Comparison of ENCODE assay signal across 11 cellular contexts in the genomic region with DNA sequence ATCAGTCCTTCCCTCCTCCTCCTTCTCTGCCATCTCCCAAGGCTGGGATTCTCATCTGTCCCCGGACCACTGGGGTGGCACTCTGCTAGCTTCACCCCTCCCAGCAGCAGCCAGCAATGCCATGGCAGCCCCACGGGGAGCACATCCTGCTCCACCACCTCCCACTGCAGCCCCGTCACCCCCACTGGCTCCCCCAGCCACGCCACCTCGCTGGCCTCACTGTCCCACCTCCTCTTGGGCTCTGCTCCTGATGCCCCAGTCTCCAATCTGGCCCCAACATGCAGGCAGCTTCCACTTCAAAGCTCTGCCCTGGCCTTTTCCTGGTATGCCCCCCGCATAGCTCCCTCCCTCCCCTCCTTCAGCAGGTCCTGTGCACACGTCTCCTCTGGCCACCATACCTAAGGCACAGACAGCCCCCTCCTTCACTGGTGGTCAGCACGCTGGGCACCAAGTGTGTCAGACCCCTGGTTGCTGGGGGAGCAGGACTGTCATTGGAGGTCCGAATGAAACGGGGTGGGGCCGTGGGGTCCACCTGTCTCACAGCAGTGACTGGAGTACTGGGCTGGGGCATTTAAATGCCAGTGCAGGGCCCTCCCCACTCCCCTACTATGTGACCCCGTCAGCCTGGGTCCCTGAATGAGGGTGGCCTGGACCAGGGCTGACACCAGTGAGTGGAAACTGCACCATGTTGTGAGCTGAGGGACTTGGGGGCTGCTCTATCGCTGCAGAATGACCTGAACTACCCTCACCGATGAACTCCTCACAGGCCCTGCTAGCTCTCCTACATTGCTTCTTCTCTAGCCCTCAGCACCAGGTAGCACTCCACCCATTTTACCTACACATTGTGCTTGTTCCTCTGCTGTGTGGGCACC. TPM values are rescaled to one million over a fixed set of nuclear protein-coding genes. Genes with fewer than 3 reads are reported as not detected.
DNase-seq lines count a peak whose midpoint lies in the region; ATAC-seq and TF ChIP-seq lines count a peak whose summit lies in the region.
"Had no signal": no experiment of that assay in that cellular context is flagged by ENCODE, and none has a peak within 500 bp of the region (broad histone marks: within the 10 kb centered on the region; RNA-seq: fewer than 3 reads in every experiment).

No MANE protein-coding gene starts in this region.

- no peak for TF ChIP-seq RAD21 in SK-N-SH (IDR thresholded peaks at IDR 0.05; ENCODE audit: low read length)

- H3K36me3 Mint-ChIP-seq in activated T-helper 17 cell treated with anti-CD3 and anti-CD28 coated beads, Interleukin-2, amount 50 U/mL, for 72 hours (ENCODE audit: low read depth), result no peaks in the 10 kb centered on the region

- CTCF ChIA-PET in SK-N-SH (lab: Yijun Ruan, JAX), result no interaction called here
- CTCF ChIA-PET in GM10248 (lab: Yijun Ruan, JAX), result no interaction called here

- no peaks in the 10 kb centered on the region for H3K9me2 ChIP-seq in SK-N-SH

- peaks cover 25% of the 10 kb centered on the region for H3K4me1 Mint-ChIP-seq in activated T-helper 17 cell treated with anti-CD3 and anti-CD28 coated beads, Interleukin-2, amount 50 U/mL, for 72 hours
- H3K4me1 Mint-ChIP-seq in stimulated activated naive CD8-positive, alpha-beta T cell treated with anti-CD3 and anti-CD28 coated beads, Interleukin-15, amount 100 ng/mL, for 72 hours, result peaks cover 63% of the 10 kb centered on the region

- H2AFZ ChIP-seq in SK-N-SH (ENCODE audit: low read depth), result no peak overlapping the region

- peak overlapping the region; percentile 81 for H3K4me3 Mint-ChIP-seq in activated T-helper 17 cell treated with anti-CD3 and anti-CD28 coated beads, Interleukin-2, amount 50 U/mL, for 72 hours
- peak overlapping the region; percentile 78 to 87 for H3K4me3 Mint-ChIP-seq in stimulated activated naive CD8-positive, alpha-beta T cell treated with anti-CD3 and anti-CD28 coated beads, Interleukin-15, amount 100 ng/mL, for 72 hours

- H3K27ac ChIP-seq in SK-N-SH (ENCODE audit: low read depth in 2 of 2, low read length in 1 of 2), result no peak overlapping the region
- H3K27ac ChIP-seq: SJSA1 had no signal

- H3K79me2 ChIP-seq in SK-N-SH (ENCODE audit: insufficient read depth), result no peaks in the 10 kb centered on the region

- H3K9me3 Mint-ChIP-seq in activated T-helper 17 cell treated with anti-CD3 and anti-CD28 coated beads, Interleukin-2, amount 50 U/mL, for 72 hours, result no peaks in the 10 kb centered on the region
- H3K9me3 Mint-ChIP-seq in stimulated activated naive CD8-positive, alpha-beta T cell treated with anti-CD3 and anti-CD28 coated beads, Interleukin-15, amount 100 ng/mL, for 72 hours, result no peaks in the 10 kb centered on the region

- no peaks in the 10 kb centered on the region; a peak in 1 of 4 replicates for H3K4me1 ChIP-seq in SK-N-SH (ENCODE audit: control insufficient read depth in 1 of 2, insufficient read depth in 2 of 2, low read depth in 1 of 2, low read length in 1 of 2)
- H3K4me1 ChIP-seq: SJSA1 had no signal

- H3F3A ChIP-seq in SK-N-SH (replicated peaks; ENCODE audit: insufficient read depth), result no peaks in the 10 kb centered on the region

- no peak for ATAC-seq in activated T-helper 17 cell treated with anti-CD3 and anti-CD28 coated beads, Interleukin-2, amount 50 U/mL, for 72 hours (replicated peaks)
- ATAC-seq in stimulated activated naive CD8-positive, alpha-beta T cell treated with anti-CD3 and anti-CD28 coated beads, Interleukin-15, amount 100 ng/mL, for 72 hours, result no peak
- ATAC-seq in HG02938 (IDR thresholded peaks at IDR 0.05; ENCODE audit: unreplicated experiment), result no peak

- peaks cover 33% of the 10 kb centered on the region for H3K27me3 ChIP-seq in SK-N-SH (ENCODE audit: insufficient read depth)

- H3K4me2 ChIP-seq in SK-N-SH, result no peak overlapping the region

- peaks cover 6% of the 10 kb centered on the region for H3K27me3 Mint-ChIP-seq in activated T-helper 17 cell treated with anti-CD3 and anti-CD28 coated beads, Interleukin-2, amount 50 U/mL, for 72 hours
- H3K27me3 Mint-ChIP-seq in stimulated activated naive CD8-positive, alpha-beta T cell treated with anti-CD3 and anti-CD28 coated beads, Interleukin-15, amount 100 ng/mL, for 72 hours, result peaks cover 26% of the 10 kb centered on the region

- TF ChIP-seq EP300 in SK-N-SH (IDR thresholded peaks at IDR 0.05; ENCODE audit: borderline replicate concordance in 1 of 2, low read depth in 1 of 2, low read length in 1 of 2), result no peak

- no peak for TF ChIP-seq CTCF in SK-N-SH (IDR thresholded peaks at IDR 0.05)
- no peak for TF ChIP-seq CTCF in GM10248 (IDR thresholded peaks at IDR 0.05; ENCODE audit: control extremely low read depth, extremely low read depth, low read depth, missing control alignments)

- WGBS in SK-N-SH (ENCODE audit: low lambda C conversion rate), result 66% methylated on average over 11 of the region's 14 CpGs

- H3K27ac Mint-ChIP-seq in activated T-helper 17 cell treated with anti-CD3 and anti-CD28 coated beads, Interleukin-2, amount 50 U/mL, for 72 hours, result peak overlapping the region; percentile 25
- H3K27ac Mint-ChIP-seq in stimulated activated naive CD8-positive, alpha-beta T cell treated with anti-CD3 and anti-CD28 coated beads, Interleukin-15, amount 100 ng/mL, for 72 hours, result peak overlapping the region in 1 of 2 donors; percentile 27

- POLR2A ChIA-PET in SK-N-SH (lab: Yijun Ruan, JAX), result no interaction called here
- POLR2A ChIA-PET in GM10248 (lab: Yijun Ruan, JAX), result no interaction called here

- H3K9me3 ChIP-seq in SK-N-SH, result no peaks in the 10 kb centered on the region
- H3K9me3 ChIP-seq: SJSA1 had no signal

- H3K9ac ChIP-seq in SK-N-SH, result no peak overlapping the region

- H4K20me1 ChIP-seq in SK-N-SH (ENCODE audit: insufficient read depth), result no peaks in the 10 kb centered on the region

- peak; percentile 5 for DNase-seq in activated CD4-positive, alpha-beta T cell treated with anti-CD3 and anti-CD28 coated beads for 1 hour
- no peak for DNase-seq in activated CD4-positive, alpha-beta T cell treated with anti-CD3 and anti-CD28 coated beads for 4 hours
- peak; percentile 44 for DNase-seq in islet precursor cell
- peak in 1 of 2 donors; percentile 6 for DNase-seq in stimulated activated naive CD8-positive, alpha-beta T cell treated with anti-CD3 and anti-CD28 coated beads, Interleukin-15, amount 100 ng/mL, for 72 hours
- DNase-seq in SK-N-SH, result no peak
- DNase-seq in GM10248 (ENCODE audit: extremely low spot score), result no peak

- H3K4me3 ChIP-seq in SK-N-SH (ENCODE audit: low read depth in 2 of 2, low read length in 1 of 2), result no peak overlapping the region
- H3K4me3 ChIP-seq: K562, SJSA1 had no signal

- H3K36me3 ChIP-seq in SK-N-SH (replicated peaks in 1 of 2; ENCODE audit: control insufficient read depth in 1 of 2, insufficient read depth in 2 of 2, low read length in 1 of 2), result no peaks in the 10 kb centered on the region
- H3K36me3 ChIP-seq: SJSA1 had no signal

TF ChIP-seq in SK-N-SH, 30 proteins besides CTCF, POLR2A, EP300 and RAD21 (continues in another document):
- no peak for TF ChIP-seq RFX5 (IDR thresholded peaks at IDR 0.05; ENCODE audit: low read length)
- no peak for TF ChIP-seq ELF1 (IDR thresholded peaks at IDR 0.05)
- TF ChIP-seq, protein P1, sequence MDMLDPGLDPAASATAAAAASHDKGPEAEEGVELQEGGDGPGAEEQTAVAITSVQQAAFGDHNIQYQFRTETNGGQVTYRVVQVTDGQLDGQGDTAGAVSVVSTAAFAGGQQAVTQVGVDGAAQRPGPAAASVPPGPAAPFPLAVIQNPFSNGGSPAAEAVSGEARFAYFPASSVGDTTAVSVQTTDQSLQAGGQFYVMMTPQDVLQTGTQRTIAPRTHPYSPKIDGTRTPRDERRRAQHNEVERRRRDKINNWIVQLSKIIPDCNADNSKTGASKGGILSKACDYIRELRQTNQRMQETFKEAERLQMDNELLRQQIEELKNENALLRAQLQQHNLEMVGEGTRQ (IDR thresholded peaks at IDR 0.05; ENCODE audit: borderline replicate concordance, low read depth, low read length), result no peak
- TF ChIP-seq TAF1 (IDR thresholded peaks at IDR 0.05; ENCODE audit: borderline replicate concordance, low read depth, low read length), result no peak
- TF ChIP-seq FOXJ3 (CRISPR knock-in tag; IDR thresholded peaks at IDR 0.05), result no peak
- no peak for TF ChIP-seq SMC3 (IDR thresholded peaks at IDR 0.05; ENCODE audit: low read depth, low read length)
- TF ChIP-seq, protein P2, sequence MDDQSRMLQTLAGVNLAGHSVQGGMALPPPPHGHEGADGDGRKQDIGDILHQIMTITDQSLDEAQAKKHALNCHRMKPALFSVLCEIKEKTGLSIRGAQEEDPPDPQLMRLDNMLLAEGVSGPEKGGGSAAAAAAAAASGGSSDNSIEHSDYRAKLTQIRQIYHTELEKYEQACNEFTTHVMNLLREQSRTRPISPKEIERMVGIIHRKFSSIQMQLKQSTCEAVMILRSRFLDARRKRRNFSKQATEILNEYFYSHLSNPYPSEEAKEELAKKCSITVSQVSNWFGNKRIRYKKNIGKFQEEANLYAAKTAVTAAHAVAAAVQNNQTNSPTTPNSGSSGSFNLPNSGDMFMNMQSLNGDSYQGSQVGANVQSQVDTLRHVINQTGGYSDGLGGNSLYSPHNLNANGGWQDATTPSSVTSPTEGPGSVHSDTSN (IDR thresholded peaks at IDR 0.05), result no peak
- TF ChIP-seq, protein P3, sequence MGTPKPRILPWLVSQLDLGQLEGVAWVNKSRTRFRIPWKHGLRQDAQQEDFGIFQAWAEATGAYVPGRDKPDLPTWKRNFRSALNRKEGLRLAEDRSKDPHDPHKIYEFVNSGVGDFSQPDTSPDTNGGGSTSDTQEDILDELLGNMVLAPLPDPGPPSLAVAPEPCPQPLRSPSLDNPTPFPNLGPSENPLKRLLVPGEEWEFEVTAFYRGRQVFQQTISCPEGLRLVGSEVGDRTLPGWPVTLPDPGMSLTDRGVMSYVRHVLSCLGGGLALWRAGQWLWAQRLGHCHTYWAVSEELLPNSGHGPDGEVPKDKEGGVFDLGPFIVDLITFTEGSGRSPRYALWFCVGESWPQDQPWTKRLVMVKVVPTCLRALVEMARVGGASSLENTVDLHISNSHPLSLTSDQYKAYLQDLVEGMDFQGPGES (IDR thresholded peaks at IDR 0.05; ENCODE audit: low read depth, low read length), result no peak

RNA-seq across cellular contexts. Expression of a gene that starts 38.7 kb away (rescaled TPM):
- 1 to 10 TPM; 2.1 to 2.5 TPM for total RNA-seq in activated T-helper 17 cell treated with anti-CD3 and anti-CD28 coated beads, Interleukin-2, amount 50 U/mL, for 72 hours
- not detected in 2 replicates for polyA plus RNA-seq in SK-N-SH (2012; rRNA removed)
- polyA plus RNA-seq in SK-N-SH (2012; cell fraction: cytosol; rRNA removed), result 0.01 TPM in 1 of 2 replicates, not detected in the other
- polyA plus RNA-seq in SK-N-SH (2012; cell fraction: nucleus; rRNA removed), result not detected in 2 replicates
- total RNA-seq: A172, SJSA1 had no signal

Comparison
In these comparisons a context has a peak if more than half of its experiments do, and no peak if none do; other contexts are left out.
1. DNase-seq: peak in activated CD4-positive, alpha-beta T cell treated with anti-CD3 and anti-CD28 coated beads for 1 hour (single experiment) and islet precursor cell (single experiment); none in activated CD4-positive, alpha-beta T cell treated with anti-CD3 and anti-CD28 coated beads for 4 hours (0 of 2), SK-N-SH (single experiment) and GM10248 (single experiment).